ENCODE assay signal across 8 cellular contexts in genomic region chr4:55397024-55397520, GRCh38. TPM values are rescaled to one million over a fixed set of nuclear protein-coding genes. Genes with fewer than 3 reads are reported as not detected.
DNase-seq lines count a peak whose midpoint lies in the region; ATAC-seq and TF ChIP-seq lines count a peak whose summit lies in the region.

No MANE protein-coding gene starts in this region.

- no peaks in the 10 kb centered on the region for H3K9me3 Mint-ChIP-seq in endothelial cell (ENCODE audit: unreplicated experiment)
- no peaks in the 10 kb centered on the region for H3K9me3 Mint-ChIP-seq in neural crest cell

- TF ChIP-seq CTCF in endothelial cell (IDR thresholded peaks at IDR 0.05; ENCODE audit: unreplicated experiment): no peak
- TF ChIP-seq CTCF in neural crest cell (conservative IDR thresholded peaks at IDR 0.05): no peak

- no peak for ATAC-seq in GM19395 (IDR thresholded peaks at IDR 0.05; ENCODE audit: unreplicated experiment)

- H3K27ac Mint-ChIP-seq in endothelial cell (ENCODE audit: unreplicated experiment): peak overlapping the region; percentile 96
- peak overlapping the region; percentile 44 for H3K27ac Mint-ChIP-seq in neural crest cell (ENCODE audit: unreplicated experiment)

- intact Hi-C loops in posterior vena cava (cut with DNase I): loop anchor here in 1 of 2 donors (5.0 kb wide), 2 partner anchors 50 to 455 kb away; partner anchors contain the start of genes EXOC1 and SRD5A3

- H3K36me3 Mint-ChIP-seq in endothelial cell (ENCODE audit: low read depth, unreplicated experiment) (peaks cover 39% of the 10 kb centered on the region), neural crest cell (ENCODE audit: low read depth) (peaks cover 12% of the 10 kb centered on the region)

- peak; percentile 24 for DNase-seq in DMS 273 (lab: John Stamatoyannopoulos, UW; ENCODE audit: unreplicated experiment)
- DNase-seq in DMS 273 treated with DMSO at 0.1 percent for 48 hours (lab: John Stamatoyannopoulos, UW): no peak
- peak; percentile 11 for DNase-seq in RPMI7951 (ENCODE audit: low read depth)
- no peak for DNase-seq in endothelial cell (ENCODE audit: low spot score)
- no peak for DNase-seq in neural crest cell (ENCODE audit: low read depth, low spot score)
- no peak for DNase-seq in activated effector memory CD4-positive, alpha-beta T cell treated with anti-CD3 and anti-CD28 coated beads, Interleukin-2, amount 50 U/mL, for 16 hours
- no peak for DNase-seq in posterior vena cava (ENCODE audit: low spot score)

- H3K4me1 Mint-ChIP-seq in endothelial cell (ENCODE audit: unreplicated experiment) (peaks cover 43% of the 10 kb centered on the region), neural crest cell (peaks cover 38% of the 10 kb centered on the region)

- H3K4me3 Mint-ChIP-seq in endothelial cell (ENCODE audit: unreplicated experiment) (peak overlapping the region; percentile 100), neural crest cell (peak overlapping the region; percentile 95)

- H3K27me3 Mint-ChIP-seq in endothelial cell (ENCODE audit: unreplicated experiment) (peaks cover 16% of the 10 kb centered on the region), neural crest cell (ENCODE audit: low read depth) (no peaks in the 10 kb centered on the region)

RNA-seq across cellular contexts. Expression of gene TMEM165, which starts 1.3 kb away (rescaled TPM):
- total RNA-seq in RPMI7951 (2014; rRNA removed; shearing (Covaris generic)): 96.1 and 101 TPM in 2 replicates
- total RNA-seq in endothelial cell (ENCODE audit: unreplicated experiment) (197 TPM), neural crest cell (62.7 TPM in 2 replicates), posterior vena cava (100 to 1,000 TPM; 132 to 149 TPM)

RNA-seq across cellular contexts. Expression of gene SRD5A3, which starts 51.0 kb away (rescaled TPM):
- total RNA-seq in RPMI7951 (2014; rRNA removed; shearing (Covaris generic)): 15.5 and 16.0 TPM in 2 replicates
- total RNA-seq in endothelial cell (ENCODE audit: unreplicated experiment) (74.2 TPM), neural crest cell (20.1 and 20.3 TPM in 2 replicates), posterior vena cava (10 to 100 TPM in 1 of 2 donors, 1 to 10 TPM in 1; 9.7 to 10.0 TPM)

Comparison
In these comparisons a context has a peak if more than half of its experiments do, and no peak if none do; other contexts are left out.
1. DNase-seq: peak in DMS 273 (single experiment) and RPMI7951 (single experiment); none in DMS 273 treated with DMSO at 0.1 percent for 48 hours (single experiment), endothelial cell (single experiment), neural crest cell (single experiment), activated effector memory CD4-positive, alpha-beta T cell treated with anti-CD3 and anti-CD28 coated beads, Interleukin-2, amount 50 U/mL, for 16 hours (single experiment) and posterior vena cava (single experiment).